21 cellular contexts compared by ENCODE assay signal in genomic region chr1:44067258-44068250, GRCh38. TPM values are rescaled to one million over a fixed set of nuclear protein-coding genes. Genes with fewer than 3 reads are reported as not detected.
DNase-seq lines count a peak whose midpoint lies in the region; ATAC-seq, FAIRE-seq and TF ChIP-seq lines count a peak whose summit lies in the region.
"Had no signal": no experiment of that assay in that cellular context is flagged by ENCODE, and none has a peak within 500 bp of the region (broad histone marks: within the 10 kb centered on the region; RNA-seq: fewer than 3 reads in every experiment).

No MANE protein-coding gene starts in this region.

- H3K27me3 Mint-ChIP-seq in activated CD4-positive, alpha-beta T cell treated with anti-CD3 and anti-CD28 coated beads, Interleukin-2, amount 10 ng/mL, durations not matched to agents 24 days and 14 days: peaks cover 21% of the 10 kb centered on the region

- WGBS in adrenal gland, 4 donors: 31 to 59% (median 42%) methylated on average over 6 of the region's 6 CpGs

- H3K4me1 Mint-ChIP-seq in activated CD4-positive, alpha-beta T cell treated with anti-CD3 and anti-CD28 coated beads, Interleukin-2, amount 10 ng/mL, durations not matched to agents 24 days and 14 days: peaks cover 3% of the 10 kb centered on the region
- H3K4me1 Mint-ChIP-seq: CD4-positive, CD25-positive, alpha-beta regulatory T cell had no signal

- FAIRE-seq in GM12891 (lab: Jason Lieb, UNC): peak; percentile 87

- DNase-seq in GM12891 (ENCODE audit: insufficient read length, low spot score): no peak
- peak in 2 of 7 donors; percentile 35 to 52 for DNase-seq in adrenal gland
- no peak for DNase-seq in nucleus accumbens (lab: John Stamatoyannopoulos, UW)
- DNase-seq in effector CD4-positive, alpha-beta T cell: no peak
- no peak for DNase-seq in activated CD4-positive, alpha-beta T cell treated with anti-CD3 and anti-CD28 coated beads, Interleukin-2, amount 10 ng/mL, durations not matched to agents 24 days and 14 days
- DNase-seq: activated CD4-positive, alpha-beta T cell treated with anti-CD3 and anti-CD28 coated beads, Interleukin-2, amount 50 U/mL, for 48 hours; activated T-cell treated with anti-CD3 and anti-CD28 coated beads, Interleukin-2, amount 50 U/mL, for 72 hours; CD4-positive, CD25-positive, alpha-beta regulatory T cell; left cardiac atrium; NCI-H1930; SHP77 treated with DMSO at 0.1 percent for 48 hours; transverse colon had no signal

- no peaks in the 10 kb centered on the region for H3K9me3 Mint-ChIP-seq in activated CD4-positive, alpha-beta T cell treated with anti-CD3 and anti-CD28 coated beads, Interleukin-2, amount 10 ng/mL, durations not matched to agents 24 days and 14 days
- H3K9me3 Mint-ChIP-seq: activated T-cell treated with anti-CD3 and anti-CD28 coated beads, Interleukin-2, amount 50 U/mL, for 72 hours; naive thymus-derived CD8-positive, alpha-beta T cell had no signal

- no peaks in the 10 kb centered on the region for H3K9me3 ChIP-seq in adrenal gland (replicated peaks in 1 of 3)
- no peaks in the 10 kb centered on the region for H3K9me3 ChIP-seq in skeletal muscle tissue (ENCODE audit: control insufficient read depth in 3 of 3, low read length in 3 of 3)
- H3K9me3 ChIP-seq: ascending aorta, HAP-1, transverse colon had no signal

- peaks cover 18 to 20% of the 10 kb centered on the region in 2 donors for H3K4me1 ChIP-seq in adrenal gland (replicated peaks in 1 of 2)
- no peaks in the 10 kb centered on the region for H3K4me1 ChIP-seq in skeletal muscle tissue (ENCODE audit: control insufficient read depth in 3 of 3, insufficient read depth in 3 of 3, low read length in 3 of 3)
- H3K4me1 ChIP-seq: ascending aorta, HAP-1, transverse colon had no signal

- peak overlapping the region; percentile 56 to 86 (median 82) for H3K27ac ChIP-seq in adrenal gland
- H3K27ac ChIP-seq in skeletal muscle tissue (ENCODE audit: low read depth, low read length): peak overlapping the region; percentile 40
- H3K27ac ChIP-seq: ascending aorta, transverse colon had no signal

- H3K36me3 ChIP-seq in adrenal gland (replicated peaks in 1 of 2): no peaks in the 10 kb centered on the region
- no peaks in the 10 kb centered on the region for H3K36me3 ChIP-seq in skeletal muscle tissue (ENCODE audit: control insufficient read depth in 3 of 3, insufficient read depth in 3 of 3, low read length in 3 of 3)
- H3K36me3 ChIP-seq: ascending aorta, HAP-1, transverse colon had no signal

- no peak for TF ChIP-seq CTCF in adrenal gland (IDR thresholded peaks at IDR 0.05)

- intact Hi-C loops in adrenal gland (cut with DNase I): no loop called here
- intact Hi-C loops in activated CD4-positive, alpha-beta T cell treated with anti-CD3 and anti-CD28 coated beads, Interleukin-2, amount 10 ng/mL, durations not matched to agents 24 days and 14 days (cut with micrococcal nuclease): no loop called here

- H3K4me3 ChIP-seq in adrenal gland (no peak overlapping the region), skeletal muscle tissue (ENCODE audit: low read length in 3 of 3) (no peak overlapping the region)
- H3K4me3 ChIP-seq: ascending aorta, HAP-1, transverse colon had no signal

- TF ChIP-seq POLR2A in GM12891 (IDR thresholded peaks at IDR 0.05; ENCODE audit: low read depth, low read length): no peak
- no peak for TF ChIP-seq POLR2A in adrenal gland (IDR thresholded peaks at IDR 0.05)

- H3K27me3 ChIP-seq in adrenal gland (no peaks in the 10 kb centered on the region), skeletal muscle tissue (ENCODE audit: control insufficient read depth in 3 of 3, insufficient read depth in 3 of 3, low read length in 3 of 3) (peaks cover 0 to 4% (median 3%) of the 10 kb centered on the region in 3 donors)
- H3K27me3 ChIP-seq: ascending aorta, transverse colon had no signal

- ATAC-seq in HG02759 (IDR thresholded peaks at IDR 0.05; ENCODE audit: unreplicated experiment): peak; percentile 64
- ATAC-seq in HG02840 (IDR thresholded peaks at IDR 0.05; ENCODE audit: low FRiP score, unreplicated experiment): no peak
- ATAC-seq: activated T-cell treated with anti-CD3 and anti-CD28 coated beads, Interleukin-2, amount 50 U/mL, for 72 hours; esophagus mucosa; naive thymus-derived CD8-positive, alpha-beta T cell had no signal

- no peak overlapping the region for H3K4me3 Mint-ChIP-seq in activated CD4-positive, alpha-beta T cell treated with anti-CD3 and anti-CD28 coated beads, Interleukin-2, amount 10 ng/mL, durations not matched to agents 24 days and 14 days
- H3K4me3 Mint-ChIP-seq: activated T-cell treated with anti-CD3 and anti-CD28 coated beads, Interleukin-2, amount 50 U/mL, for 72 hours; CD4-positive, CD25-positive, alpha-beta regulatory T cell had no signal

- H3K27ac Mint-ChIP-seq in activated CD4-positive, alpha-beta T cell treated with anti-CD3 and anti-CD28 coated beads, Interleukin-2, amount 10 ng/mL, durations not matched to agents 24 days and 14 days: no peak overlapping the region
- H3K27ac Mint-ChIP-seq: activated T-cell treated with anti-CD3 and anti-CD28 coated beads, Interleukin-2, amount 50 U/mL, for 72 hours; CD4-positive, CD25-positive, alpha-beta regulatory T cell; naive thymus-derived CD8-positive, alpha-beta T cell had no signal

- no peak overlapping the region for H3K9ac ChIP-seq in skeletal muscle tissue (ENCODE audit: low read depth in 1 of 3, low read length in 3 of 3)

- no peaks in the 10 kb centered on the region for H3K36me3 Mint-ChIP-seq in activated CD4-positive, alpha-beta T cell treated with anti-CD3 and anti-CD28 coated beads, Interleukin-2, amount 10 ng/mL, durations not matched to agents 24 days and 14 days (ENCODE audit: low read depth)
- H3K36me3 Mint-ChIP-seq: CD4-positive, CD25-positive, alpha-beta regulatory T cell; naive thymus-derived CD8-positive, alpha-beta T cell had no signal

TF ChIP-seq in GM12891, 5 proteins besides CTCF, POLR2A, EP300 and RAD21:
- no peak for TF ChIP-seq SPI1 (IDR thresholded peaks at IDR 0.05; ENCODE audit: low read depth, low read length)
- no peak for TF ChIP-seq PAX5 (IDR thresholded peaks at IDR 0.05; ENCODE audit: insufficient read depth, low read length, severe bottlenecking)
- no peak; the same call in 1 of the 2 replicates for TF ChIP-seq POU2F2 (IDR thresholded peaks at IDR 0.05; ENCODE audit: low read depth, low read length)
- no peak for TF ChIP-seq POLR2AphosphoS5 (IDR thresholded peaks at IDR 0.05; ENCODE audit: low read depth, low read length)
- TF ChIP-seq TAF1 (IDR thresholded peaks at IDR 0.05; ENCODE audit: low read depth, low read length): no peak
TF ChIP-seq in GM12891: peak in this region for 0.

RNA-seq across cellular contexts. Expression of gene SLC6A9, which starts 36.3 kb away (rescaled TPM):
- 0.72 TPM for polyA plus RNA-seq in GM12891 (2012; ENCODE audit: low read depth, missing spikeins)
- 100 to 1,000 TPM in 1 of 8 donors, 10 to 100 TPM in 7; 11.9 to 198 (median 23.5) TPM for total RNA-seq in adrenal gland
- 10 to 100 TPM; 11.8 to 77.2 (median 27.6) TPM for polyA plus RNA-seq in adrenal gland
- 2.1 TPM for total RNA-seq in skeletal muscle tissue
- 6.3 and 6.5 TPM in 2 replicates for total RNA-seq in activated CD4-positive, alpha-beta T cell treated with anti-CD3 and anti-CD28 coated beads, Interleukin-2, amount 10 ng/mL, durations not matched to agents 24 days and 14 days
- polyA plus RNA-seq: naive thymus-derived CD8-positive, alpha-beta T cell had no signal

RNA-seq across cellular contexts. Expression of gene KLF17, which starts 51.1 kb away (rescaled TPM):
- not detected for polyA plus RNA-seq in GM12891 (2012; ENCODE audit: low read depth, missing spikeins)
- total RNA-seq in adrenal gland: 1 to 10 TPM in 3 of 8 donors, under 1 TPM in 4, not detected in 1; 0.14 to 4.6 (median 0.87) TPM
- polyA plus RNA-seq in adrenal gland: 1 to 10 TPM in 1 of 3 donors, under 1 TPM in 2; 0.16 to 1.5 (median 0.37) TPM
- total RNA-seq in skeletal muscle tissue: under 0.01 TPM
- total RNA-seq in activated CD4-positive, alpha-beta T cell treated with anti-CD3 and anti-CD28 coated beads, Interleukin-2, amount 10 ng/mL, durations not matched to agents 24 days and 14 days: not detected in 2 replicates
- total RNA-seq: activated T-cell treated with anti-CD3 and anti-CD28 coated beads, Interleukin-2, amount 50 U/mL, for 72 hours; ascending aorta; CD4-positive, CD25-positive, alpha-beta regulatory T cell; esophagus mucosa; G401; left cardiac atrium; naive thymus-derived CD8-positive, alpha-beta T cell; renal cortical epithelial cell; transverse colon had no signal
- polyA plus RNA-seq: CD4-positive, CD25-positive, alpha-beta regulatory T cell; naive thymus-derived CD8-positive, alpha-beta T cell had no signal
